ENCODE assay signal across 2 cellular contexts in genomic region chr1:241590734-241591133, GRCh38.
TF ChIP-seq lines count a peak whose summit lies in the region.

No MANE protein-coding gene starts in this region.

TF ChIP-seq in A549, 52 proteins besides CTCF, POLR2A, EP300 and RAD21:
- no peak for TF ChIP-seq HOXB5 (CRISPR knock-in tag; IDR thresholded peaks at IDR 0.05)
- TF ChIP-seq HES2 (IDR thresholded peaks at IDR 0.05) = no peak
- TF ChIP-seq ZFP36 (IDR thresholded peaks at IDR 0.05; ENCODE audit: borderline replicate concordance, partially characterized antibody) = no peak
- no peak for TF ChIP-seq HOXA7 (CRISPR knock-in tag; IDR thresholded peaks at IDR 0.05)
- TF ChIP-seq EHMT2 (IDR thresholded peaks at IDR 0.05; ENCODE audit: low read depth) = no peak
- no peak for TF ChIP-seq FOSL2 (IDR thresholded peaks at IDR 0.05)
- TF ChIP-seq FOSL2 (CRISPR knock-in tag; IDR thresholded peaks at IDR 0.05) = no peak
- no peak for TF ChIP-seq SREBF2 (IDR thresholded peaks at IDR 0.05)
- no peak for TF ChIP-seq TP53 (CRISPR knock-in tag; IDR thresholded peaks at IDR 0.05)
- no peak for TF ChIP-seq ZNF302 (CRISPR knock-in tag; IDR thresholded peaks at IDR 0.05)

TF ChIP-seq in HCT116, 20 proteins besides CTCF, POLR2A, EP300 and RAD21:
- TF ChIP-seq CEBPB (IDR thresholded peaks at IDR 0.05; ENCODE audit: low read depth) (no peak), ATF3 (IDR thresholded peaks at IDR 0.05) (no peak), MAX (IDR thresholded peaks at IDR 0.05) (no peak), POLR2AphosphoS5 (IDR thresholded peaks at IDR 0.05; ENCODE audit: low read depth, low read length) (no peak), EZH2phosphoT487 (IDR thresholded peaks at IDR 0.05; ENCODE audit: borderline replicate concordance) (no peak), EGR1 (IDR thresholded peaks at IDR 0.05; ENCODE audit: low read depth) (no peak), SIN3A (IDR thresholded peaks at IDR 0.05; ENCODE audit: low read depth) (no peak), ELF1 (IDR thresholded peaks at IDR 0.05; ENCODE audit: borderline replicate concordance, low read depth) (no peak), ZFX (IDR thresholded peaks at IDR 0.05) (no peak), ZNF274 (IDR thresholded peaks at IDR 0.05; ENCODE audit: low read depth, low read length) (no peak)
